In genomic region chr15:67174864-67175573, GRCh38 we compare ENCODE assay signal across 8 cellular contexts.
DNase-seq lines count a peak whose midpoint lies in the region; ATAC-seq and TF ChIP-seq lines count a peak whose summit lies in the region.

No MANE protein-coding gene starts in this region.

- no peaks in the 10 kb centered on the region for H3K79me2 ChIP-seq in OCI-LY1 (ENCODE audit: insufficient read depth, low read length)

- TF ChIP-seq POLR2A in heart left ventricle (IDR thresholded peaks at IDR 0.05): no peak

- no peaks in the 10 kb centered on the region for H3K9me3 ChIP-seq in OCI-LY1 (ENCODE audit: low read length)
- no peaks in the 10 kb centered on the region for H3K9me3 ChIP-seq in duodenal mucosa (ENCODE audit: control insufficient read depth in 1 of 2, low read length in 2 of 2)
- H3K9me3 ChIP-seq in psoas muscle: no peaks in the 10 kb centered on the region
- no peaks in the 10 kb centered on the region for H3K9me3 ChIP-seq in heart left ventricle

- no peak overlapping the region for H3K4me2 ChIP-seq in OCI-LY1 (ENCODE audit: low read length)

- H3K36me3 ChIP-seq in OCI-LY1 (ENCODE audit: insufficient read depth, low read length) (peaks cover 76% of the 10 kb centered on the region), duodenal mucosa (ENCODE audit: control insufficient read depth in 1 of 2, insufficient read depth in 2 of 2, low read length in 2 of 2) (peaks cover 13 to 50% of the 10 kb centered on the region in 2 donors), psoas muscle (ENCODE audit: insufficient read depth in 1 of 2, low read depth in 1 of 2) (peaks cover 0 to 44% of the 10 kb centered on the region in 2 donors), heart left ventricle (peaks cover 0 to 71% (median 26%) of the 10 kb centered on the region in 9 donors)

- H3K9ac ChIP-seq in OCI-LY1 (ENCODE audit: low read length) (no peak overlapping the region), duodenal mucosa (ENCODE audit: low read depth in 1 of 2, low read length in 2 of 2) (peak overlapping the region; percentile 22 to 43)

- peak; percentile 6 to 53 (median 37) for ATAC-seq in psoas muscle
- ATAC-seq in GM18502 (IDR thresholded peaks at IDR 0.05; ENCODE audit: poor library complexity, unreplicated experiment): no peak
- ATAC-seq in heart left ventricle: no peak

- H3K4me3 ChIP-seq in OCI-LY1 (ENCODE audit: low read depth, low read length, poor library complexity, severe bottlenecking): no peak overlapping the region
- H3K4me3 ChIP-seq in duodenal mucosa (ENCODE audit: low read depth in 1 of 2, low read length in 2 of 2): no peak overlapping the region
- H3K4me3 ChIP-seq in psoas muscle: no peak overlapping the region
- H3K4me3 ChIP-seq in heart left ventricle: no peak overlapping the region

- H3K9me2 ChIP-seq in OCI-LY1 (ENCODE audit: low read depth, low read length): no peaks in the 10 kb centered on the region

- DNase-seq in Daoy (ENCODE audit: low read depth) (peak; percentile 90), psoas muscle (no peak), C1 segment of cervical spinal cord (lab: John Stamatoyannopoulos, UW) (no peak), KBM-7 (no peak), heart left ventricle (no peak)

- no peaks in the 10 kb centered on the region for H3F3A ChIP-seq in OCI-LY1 (ENCODE audit: insufficient read depth, low read length)

- 60 to 79% (median 63%) methylated on average over 9 of the region's 9 CpGs for WGBS in psoas muscle, 3 donors
- WGBS in heart left ventricle, 4 donors: 87 to 91% (median 89%) methylated on average over 9 of the region's 9 CpGs

- H2AFZ ChIP-seq in OCI-LY1 (ENCODE audit: low read length): no peak overlapping the region

- H3K27ac ChIP-seq in OCI-LY1 (ENCODE audit: low read depth, low read length, poor library complexity, severe bottlenecking) (peak overlapping the region; percentile 19), duodenal mucosa (ENCODE audit: low read depth, low read length) (no peak overlapping the region), psoas muscle (peak overlapping the region; percentile 90), heart left ventricle (peak overlapping the region in 4 of 12 donors; percentile 1 to 50 (median 28))

- intact Hi-C loops in psoas muscle (cut with DNase I): no loop called here
- intact Hi-C loops in heart left ventricle (cut with DNase I): no loop called here

- in situ Hi-C loops in KBM-7 (cut with MboI; ENCODE audit: low pct_unique_long_range_greater_than_20kb, low sequenced_read_pairs): no loop called here

- TF ChIP-seq CTCF in OCI-LY1 (IDR thresholded peaks at IDR 0.05; ENCODE audit: low read length) (no peak), psoas muscle (IDR thresholded peaks at IDR 0.05) (no peak), heart left ventricle (IDR thresholded peaks at IDR 0.05) (no peak)

- no peaks in the 10 kb centered on the region for H3K27me3 ChIP-seq in OCI-LY1 (ENCODE audit: insufficient read depth, low read length)
- no peaks in the 10 kb centered on the region for H3K27me3 ChIP-seq in duodenal mucosa (ENCODE audit: control insufficient read depth in 1 of 2, insufficient read depth in 2 of 2, low read length in 2 of 2)
- no peaks in the 10 kb centered on the region for H3K27me3 ChIP-seq in psoas muscle (ENCODE audit: insufficient read depth in 3 of 3, low read length in 2 of 3)
- no peaks in the 10 kb centered on the region for H3K27me3 ChIP-seq in heart left ventricle

- H4K20me1 ChIP-seq in OCI-LY1 (ENCODE audit: insufficient read depth, low read length): no peaks in the 10 kb centered on the region

- H3K4me1 ChIP-seq in OCI-LY1 (ENCODE audit: insufficient read depth, low read length, severe bottlenecking) (peaks cover 7% of the 10 kb centered on the region), duodenal mucosa (ENCODE audit: control insufficient read depth in 1 of 2, insufficient read depth in 2 of 2, low read length in 2 of 2) (peaks cover 30 to 42% of the 10 kb centered on the region in 2 donors), psoas muscle (peaks cover 85% of the 10 kb centered on the region), heart left ventricle (peaks cover 9 to 44% (median 25%) of the 10 kb centered on the region in 12 donors)

Comparison
In these comparisons a context has a peak if more than half of its experiments do, and no peak if none do; other contexts are left out.
1. ATAC-seq: peak in psoas muscle (4 of 4); none in GM18502 (single experiment) and heart left ventricle (0 of 4).